In genomic region chr5:33788922-33789321, GRCh38 we compare ENCODE assay signal across 11 cellular contexts.
DNase-seq lines count a peak whose midpoint lies in the region; ATAC-seq and TF ChIP-seq lines count a peak whose summit lies in the region.
"Had no signal": no experiment of that assay in that cellular context is flagged by ENCODE, and none has a peak within 500 bp of the region (broad histone marks: within the 10 kb centered on the region; RNA-seq: fewer than 3 reads in every experiment).

No MANE protein-coding gene starts in this region.

- no peaks in the 10 kb centered on the region for H4K20me1 ChIP-seq in GM23248 (ENCODE audit: insufficient read depth)

- H3K79me2 ChIP-seq in GM23248 (ENCODE audit: insufficient read depth): peaks cover 37% of the 10 kb centered on the region; the same call in 1 of the 2 replicates

- H3K4me2 ChIP-seq in GM23248 (ENCODE audit: unreplicated experiment): peak overlapping the region; percentile 49
- peak overlapping the region; percentile 52 for H3K4me2 ChIP-seq in skeletal muscle satellite cell (ENCODE audit: low read length)

- WGBS in GM23248 (ENCODE audit: low coverage in 1 of 2, low lambda C conversion rate in 2 of 2, missing lambda C conversion rate in 2 of 2), 2 experiments: 1 to 3% methylated on average over 3 of the region's 3 CpGs

- H3K36me3 ChIP-seq in GM23248 (ENCODE audit: low read depth) (no peaks in the 10 kb centered on the region), skeletal muscle satellite cell (ENCODE audit: insufficient read depth, low read length) (no peaks in the 10 kb centered on the region)

- peaks cover 17% of the 10 kb centered on the region for H3K4me1 ChIP-seq in GM23248 (ENCODE audit: insufficient read depth)
- H3K4me1 ChIP-seq in skeletal muscle satellite cell (ENCODE audit: control insufficient read depth, insufficient read depth, low read length): peaks cover 16% of the 10 kb centered on the region

- H2AFZ ChIP-seq in GM23248: 0 out of 2 replicates have a peak overlapping the region, but pooled peaks have one; percentile 15

- in situ Hi-C loops in GM23248 (cut with MboI): no loop called here

- H3K27ac ChIP-seq in GM23248: peak overlapping the region; percentile 85

- H3K27me3 ChIP-seq in GM23248 (replicated peaks; ENCODE audit: insufficient read depth) (no peaks in the 10 kb centered on the region), skeletal muscle satellite cell (ENCODE audit: control insufficient read depth, insufficient read depth, low read length) (no peaks in the 10 kb centered on the region)

- peak overlapping the region; percentile 58; the same call in 1 of the 2 replicates for H3K9ac ChIP-seq in GM23248
- H3K9ac ChIP-seq in skeletal muscle satellite cell (ENCODE audit: low read depth, low read length): peak overlapping the region; percentile 75

- DNase-seq in GM23248 (peak; percentile 99), fibroblast of the conjunctiva (ENCODE audit: low read depth) (peak; percentile 62), DMS53 (lab: John Stamatoyannopoulos, UW) (no peak), NCI-H748 (lab: John Stamatoyannopoulos, UW; ENCODE audit: unreplicated experiment) (no peak), cerebellum (ENCODE audit: low spot score) (no peak)
- DNase-seq: activated naive CD8-positive, alpha-beta T cell treated with anti-CD3 and anti-CD28 coated beads for 36 hours; NCI-H1417; nephron progenitor cell had no signal

- ATAC-seq in SK-N-SH treated with all-trans-retinoic acid at 6 μM for 48 hours (peak; percentile 68), GM18519 (IDR thresholded peaks at IDR 0.05; ENCODE audit: low FRiP score, unreplicated experiment) (no peak)

- H3K4me3 ChIP-seq in GM23248 (0 out of 2 replicates have a peak overlapping the region, but pooled peaks have one; percentile 2), skeletal muscle satellite cell (ENCODE audit: low read length) (peak overlapping the region; percentile 37)

- H3K9me3 ChIP-seq in GM23248 (ENCODE audit: low read depth) (no peaks in the 10 kb centered on the region), skeletal muscle satellite cell (replicated peaks; ENCODE audit: low read length) (no peaks in the 10 kb centered on the region)

- peaks cover 9% of the 10 kb centered on the region for H3F3A ChIP-seq in GM23248 (ENCODE audit: insufficient read depth)

- H3K9me2 ChIP-seq in GM23248 (ENCODE audit: insufficient read depth): no peaks in the 10 kb centered on the region

TF ChIP-seq in SK-N-SH treated with all-trans-retinoic acid at 6 μM for 48 hours, 23 proteins besides CTCF, POLR2A, EP300 and RAD21:
- TF ChIP-seq ZNF8 (CRISPR knock-in tag; IDR thresholded peaks at IDR 0.05): no peak

Comparison
In these comparisons a context has a peak if more than half of its experiments do, and no peak if none do; other contexts are left out.
1. DNase-seq: peak in GM23248 (single experiment) and fibroblast of the conjunctiva (single experiment); none in DMS53 (single experiment), NCI-H748 (single experiment) and cerebellum (single experiment).